ENCODE assay signal across 18 cellular contexts in genomic region chr7:156703773-156704482, GRCh38.
DNase-seq lines count a peak whose midpoint lies in the region; ATAC-seq, FAIRE-seq and TF ChIP-seq lines count a peak whose summit lies in the region.
"Had no signal": no experiment of that assay in that cellular context is flagged by ENCODE, and none has a peak within 500 bp of the region (broad histone marks: within the 10 kb centered on the region; RNA-seq: fewer than 3 reads in every experiment).

No MANE protein-coding gene starts in this region.

- DNase-seq in Right ventricle myocardium inferior (ENCODE audit: missing footprints) (no peak), heart left ventricle (no peak), bronchial epithelial cell (ENCODE audit: low read depth) (peak; percentile 24), AML-193 (lab: John Stamatoyannopoulos, UW) (no peak), GM10248 (ENCODE audit: extremely low spot score) (no peak), HuH-7.5 (ENCODE audit: low spot score) (no peak)
- DNase-seq in stimulated activated naive B cell treated with anti-CD40 and anti-IgM and Interleukin-4, amounts not matched to agents 10 μg/mL and 1 μg/mL and 100 μg/mL, for 72 hours = no peak
- DNase-seq: activated CD4-positive, alpha-beta T cell treated with anti-CD3 and anti-CD28 coated beads for 4 hours; Caco-2; foreskin melanocyte; sigmoid colon; stimulated activated CD4-positive, alpha-beta T cell treated with anti-CD3 and anti-CD28 coated beads, Interleukin-4, amount 100 ng/mL, for 1 hour; tibial artery had no signal

- TF ChIP-seq CTCF in heart left ventricle (IDR thresholded peaks at IDR 0.05) (no peak), bronchial epithelial cell (IDR thresholded peaks at IDR 0.05; ENCODE audit: insufficient read depth, low read length, severe bottlenecking) (no peak), GM10248 (IDR thresholded peaks at IDR 0.05; ENCODE audit: control extremely low read depth, extremely low read depth, low read depth, missing control alignments) (no peak)

- 69 to 79% (median 74%) methylated on average over 5 of the region's 5 CpGs for WGBS in heart left ventricle, 4 donors

- H3K27ac ChIP-seq in heart left ventricle = no peak overlapping the region
- H3K27ac ChIP-seq: neural progenitor cell, sigmoid colon, tibial artery had no signal

- H3K27me3 ChIP-seq in heart left ventricle (no peaks in the 10 kb centered on the region), bronchial epithelial cell (ENCODE audit: control insufficient read depth, insufficient read depth, low read length) (no peaks in the 10 kb centered on the region)
- H3K27me3 ChIP-seq: neural progenitor cell, sigmoid colon, tibial artery had no signal

- H3K27me3 Mint-ChIP-seq in stimulated activated naive B cell treated with anti-CD40 and anti-IgM and Interleukin-4, amounts not matched to agents 10 μg/mL and 1 μg/mL and 100 μg/mL, for 72 hours = no peaks in the 10 kb centered on the region
- H3K27me3 Mint-ChIP-seq: activated naive CD8-positive, alpha-beta T cell had no signal

- POLR2A ChIA-PET in GM10248 (lab: Yijun Ruan, JAX) = no interaction called here

- TF ChIP-seq POLR2A in heart left ventricle (IDR thresholded peaks at IDR 0.05) = no peak

- peaks cover 71 to 80% of the 10 kb centered on the region in 2 donors for H3K36me3 Mint-ChIP-seq in stimulated activated naive B cell treated with anti-CD40 and anti-IgM and Interleukin-4, amounts not matched to agents 10 μg/mL and 1 μg/mL and 100 μg/mL, for 72 hours

- peaks cover 0 to 31% (median 5%) of the 10 kb centered on the region in 12 donors for H3K9me3 ChIP-seq in heart left ventricle

- FAIRE-seq in bronchial epithelial cell (lab: Jason Lieb, UNC) = no peak
- FAIRE-seq: G401.6 had no signal

- peaks cover 14 to 17% of the 10 kb centered on the region in 2 donors for H3K9me3 Mint-ChIP-seq in stimulated activated naive B cell treated with anti-CD40 and anti-IgM and Interleukin-4, amounts not matched to agents 10 μg/mL and 1 μg/mL and 100 μg/mL, for 72 hours

- H3K27ac Mint-ChIP-seq in stimulated activated naive B cell treated with anti-CD40 and anti-IgM and Interleukin-4, amounts not matched to agents 10 μg/mL and 1 μg/mL and 100 μg/mL, for 72 hours = peak overlapping the region; percentile 42
- H3K27ac Mint-ChIP-seq: activated naive CD8-positive, alpha-beta T cell; neural progenitor cell had no signal

- CTCF ChIA-PET in GM10248 (lab: Yijun Ruan, JAX) = interaction anchor here (0.9 to 2.1 kb wide), 2 partner anchors 10 to 20 kb away, joined by 3 to 4 read pairs; no protein-coding TSS in a partner anchor

- no peak overlapping the region for H3K4me3 ChIP-seq in heart left ventricle
- no peak overlapping the region for H3K4me3 ChIP-seq in bronchial epithelial cell (ENCODE audit: low read depth, low read length)
- H3K4me3 ChIP-seq: lung, neural progenitor cell, sigmoid colon, tibial artery had no signal

- peaks cover 0 to 13% (median 0%) of the 10 kb centered on the region in 12 donors for H3K4me1 ChIP-seq in heart left ventricle
- H3K4me1 ChIP-seq: Caco-2, neural progenitor cell, sigmoid colon, tibial artery had no signal

- H3K4me1 Mint-ChIP-seq in stimulated activated naive B cell treated with anti-CD40 and anti-IgM and Interleukin-4, amounts not matched to agents 10 μg/mL and 1 μg/mL and 100 μg/mL, for 72 hours = peaks cover 8 to 12% of the 10 kb centered on the region in 2 donors
- H3K4me1 Mint-ChIP-seq: neural progenitor cell had no signal

- H3K36me3 ChIP-seq in heart left ventricle (peaks cover 0 to 7% (median 0%) of the 10 kb centered on the region in 9 donors), bronchial epithelial cell (ENCODE audit: control insufficient read depth, insufficient read depth, low read length) (no peaks in the 10 kb centered on the region)

- no peak overlapping the region for H3K4me3 Mint-ChIP-seq in stimulated activated naive B cell treated with anti-CD40 and anti-IgM and Interleukin-4, amounts not matched to agents 10 μg/mL and 1 μg/mL and 100 μg/mL, for 72 hours
- H3K4me3 Mint-ChIP-seq: activated naive CD8-positive, alpha-beta T cell; neural progenitor cell had no signal

- ATAC-seq in Right ventricle myocardium inferior (peak; percentile 26), heart left ventricle (no peak), HG03469 (IDR thresholded peaks at IDR 0.05; ENCODE audit: unreplicated experiment) (peak; percentile 65)
- no peak for ATAC-seq in stimulated activated naive B cell treated with anti-CD40 and anti-IgM and Interleukin-4, amounts not matched to agents 10 μg/mL and 1 μg/mL and 100 μg/mL, for 72 hours (replicated peaks)

- intact Hi-C loops in Right ventricle myocardium inferior (cut with DNase I) = no loop called here
- intact Hi-C loops in heart left ventricle (cut with DNase I) = no loop called here

Comparison
In these comparisons a context has a peak if more than half of its experiments do, and no peak if none do; other contexts are left out.
1. ATAC-seq: peak in Right ventricle myocardium inferior (single experiment) and HG03469 (single experiment); none in heart left ventricle (0 of 4) and stimulated activated naive B cell treated with anti-CD40 and anti-IgM and Interleukin-4, amounts not matched to agents 10 μg/mL and 1 μg/mL and 100 μg/mL, for 72 hours (0 of 2).